10 cellular contexts compared by ENCODE assay signal in the genomic region with DNA sequence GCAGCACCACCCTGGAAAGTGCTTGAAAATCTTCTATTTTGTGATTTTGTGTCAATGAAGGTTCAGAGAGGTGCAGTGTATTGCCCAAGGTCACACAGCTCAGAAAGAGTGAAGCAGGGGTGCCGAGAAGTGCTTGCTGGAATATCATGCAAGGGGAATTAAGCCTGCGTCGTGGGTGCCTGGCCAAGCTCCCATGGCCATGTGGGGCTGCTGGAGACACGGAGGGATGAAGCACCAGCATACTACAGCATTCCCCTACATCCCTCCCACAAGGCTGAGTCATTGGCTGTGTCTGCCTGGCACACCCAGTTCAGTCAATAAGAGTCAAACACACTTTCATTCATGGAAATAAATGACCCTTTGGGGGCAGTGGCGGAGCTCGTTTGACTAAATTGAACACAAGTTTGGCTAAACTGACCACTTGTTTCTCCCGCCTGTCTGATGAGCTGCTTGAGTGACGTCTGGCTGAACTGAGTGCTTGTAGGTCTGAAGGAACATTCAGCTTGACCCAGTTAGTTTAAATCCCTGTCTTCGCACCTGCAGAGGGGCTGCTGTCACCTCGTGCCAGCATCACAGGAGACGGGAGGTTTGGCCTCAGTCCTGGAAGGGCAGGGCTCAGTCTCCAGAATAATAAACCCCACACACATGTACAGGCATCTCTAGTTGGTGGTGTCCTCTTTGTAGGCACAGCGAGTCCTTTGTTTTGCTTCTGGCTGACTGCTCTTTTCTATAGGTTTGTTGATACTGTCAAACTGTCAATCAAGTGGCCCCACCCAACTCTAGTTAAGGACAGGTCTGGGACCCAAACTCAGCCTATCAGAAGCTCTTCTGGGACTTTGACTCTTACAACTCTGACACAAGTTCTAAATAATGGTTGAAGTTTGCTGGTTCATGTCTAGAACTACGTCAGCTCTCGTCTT. TPM values are rescaled to one million over a fixed set of nuclear protein-coding genes. Genes with fewer than 3 reads are reported as not detected.
DNase-seq lines count a peak whose midpoint lies in the region; ATAC-seq and TF ChIP-seq lines count a peak whose summit lies in the region.
"Had no signal": no experiment of that assay in that cellular context is flagged by ENCODE, and none has a peak within 500 bp of the region (broad histone marks: within the 10 kb centered on the region; RNA-seq: fewer than 3 reads in every experiment).

No MANE protein-coding gene starts in this region.

- TF ChIP-seq CTCF in AG04449 (IDR thresholded peaks at IDR 0.05; ENCODE audit: insufficient read depth, low read length, missing control alignments) (no peak), body of pancreas (IDR thresholded peaks at IDR 0.05) (no peak)

- no peak overlapping the region for H3K27ac ChIP-seq in body of pancreas

- no peaks in the 10 kb centered on the region for H3K36me3 ChIP-seq in body of pancreas (replicated peaks in 1 of 2; ENCODE audit: insufficient read depth in 1 of 2, low read depth in 2 of 2)

- DNase-seq in AG04449 (ENCODE audit: low read depth, low spot score) (peak; percentile 59), HT-29 (ENCODE audit: low spot score) (peak; percentile 90), body of pancreas (peak in 1 of 4 donors; percentile 47), left lobe of liver (ENCODE audit: low spot score) (no peak), DMS153 (lab: John Stamatoyannopoulos, UW) (no peak)
- DNase-seq in NK-92 treated with Interleukin-12 subunit alpha and Interleukin-12 subunit beta, amount 100 ng/mL, for 24 hours (lab: John Stamatoyannopoulos, UW), result no peak
- DNase-seq: activated CD4-positive, alpha-beta T cell treated with anti-CD3 and anti-CD28 coated beads, Interleukin-2, amount 50 U/mL, for 1 hour; NCI-H146 had no signal

- no peaks in the 10 kb centered on the region for H3K9me3 ChIP-seq in body of pancreas

- H3K27me3 ChIP-seq in body of pancreas, result no peaks in the 10 kb centered on the region

- 29 to 34% methylated on average over 7 to 14 of the region's 14 CpGs for WGBS in body of pancreas, 2 donors

- POLR2A ChIA-PET in AG04449 (lab: Yijun Ruan, JAX), result interaction anchor here (0.9 to 1.1 kb wide), 3 partner anchors 28 to 100 kb away, joined by 3 to 5 read pairs (median 3); no protein-coding TSS in a partner anchor

- intact Hi-C loops in body of pancreas (cut with DNase I), result no loop called here

- peak; percentile 39 for ATAC-seq in body of pancreas
- ATAC-seq in left lobe of liver, result peak; percentile 20
- ATAC-seq in GM18511 (IDR thresholded peaks at IDR 0.05; ENCODE audit: unreplicated experiment), result no peak
- ATAC-seq in GM21723 (IDR thresholded peaks at IDR 0.05; ENCODE audit: unreplicated experiment), result no peak

- TF ChIP-seq POLR2A in body of pancreas (IDR thresholded peaks at IDR 0.05), result no peak

- CTCF ChIA-PET in AG04449 (lab: Yijun Ruan, JAX), result interaction anchor here (0.6 to 11.1 kb wide), 9 partner anchors 9 to 118 kb away, joined by 3 to 140 read pairs (median 3); no protein-coding TSS in a partner anchor

- H3K4me3 ChIP-seq in AG04449 (ENCODE audit: low read depth, low read length) (no peak overlapping the region), body of pancreas (no peak overlapping the region)

- no peaks in the 10 kb centered on the region for H3K4me1 ChIP-seq in body of pancreas

RNA-seq across cellular contexts. Expression of gene TGM2, which starts 8.4 kb away (rescaled TPM):
- 253 and 254 TPM in 2 replicates for total RNA-seq in HT-29 (2014; rRNA removed; shearing (Covaris generic))
- total RNA-seq in body of pancreas (10 to 100 TPM; 17.1 to 27.5 TPM), left lobe of liver (193 TPM)

Comparison
In these comparisons a context has a peak if more than half of its experiments do, and no peak if none do; other contexts are left out.
1. DNase-seq: peak in AG04449 (single experiment) and HT-29 (single experiment); none in left lobe of liver (single experiment), NK-92 treated with Interleukin-12 subunit alpha and Interleukin-12 subunit beta, amount 100 ng/mL, for 24 hours (single experiment) and DMS153 (single experiment).
2. ATAC-seq: peak in body of pancreas (single experiment) and left lobe of liver (single experiment); none in GM18511 (single experiment) and GM21723 (single experiment).